Comparison of ENCODE assay signal across 1 cellular context in the genomic region with DNA sequence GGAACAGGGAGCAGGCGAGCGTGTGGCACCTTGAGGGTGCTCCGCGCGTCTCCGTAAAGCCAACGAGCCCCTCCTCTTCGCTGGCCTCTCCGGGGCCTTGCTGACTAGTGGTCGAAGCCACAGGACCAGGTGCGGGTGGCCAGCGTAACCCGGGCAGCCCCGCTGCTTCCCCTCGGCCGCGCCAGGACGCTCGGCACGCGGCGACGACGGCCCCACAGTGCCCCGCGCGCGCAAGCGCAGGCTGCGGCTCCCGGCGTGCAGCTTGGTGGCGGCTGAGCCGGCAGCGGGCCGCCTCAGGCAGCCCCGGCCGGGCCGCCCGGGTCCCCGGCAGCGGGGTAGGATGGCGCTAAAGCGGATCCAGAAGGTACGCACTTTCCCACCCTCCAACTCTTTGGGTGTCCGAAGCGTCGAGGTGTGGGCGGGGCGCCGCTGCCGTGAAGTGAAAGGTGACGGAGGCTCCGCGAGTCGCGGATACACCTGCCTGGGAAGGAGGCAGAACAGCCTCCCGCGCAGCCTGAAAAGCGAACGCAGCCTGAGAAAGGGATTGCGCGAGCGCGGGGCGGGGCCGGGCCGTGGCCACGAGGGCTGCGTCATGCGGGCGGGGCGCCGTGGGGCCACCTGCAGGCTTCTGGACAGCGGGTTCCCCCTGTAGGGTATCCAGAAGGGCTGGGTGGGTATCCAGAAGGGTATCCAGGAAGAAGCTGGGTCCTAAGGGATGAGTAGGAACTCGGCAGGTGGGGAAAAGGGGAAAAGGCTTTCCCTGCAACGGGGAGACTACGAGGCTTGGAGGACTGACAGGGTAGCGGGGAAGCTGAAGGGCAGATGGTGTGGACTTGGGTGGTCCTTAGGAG.
TF ChIP-seq lines count a peak whose summit lies in the region.

A gene (plus strand): TSS at position 244 of the 851 bp plus-strand sequence. CDS start 97 bp downstream, at position 341.

TF ChIP-seq in K562, 482 proteins besides CTCF, POLR2A, EP300 and RAD21 (continued from another document and continues in another):
- TF ChIP-seq ZNF551 (CRISPR knock-in tag; IDR thresholded peaks at IDR 0.05) (no peak), MYBL2 (IDR thresholded peaks at IDR 0.05; ENCODE audit: low read depth) (no peak), MYBL2 (CRISPR knock-in tag; IDR thresholded peaks at IDR 0.05; ENCODE audit: borderline replicate concordance) (no peak), JUNB (CRISPR knock-in tag; conservative IDR thresholded peaks at IDR 0.05) (no peak), ZC3H8 (IDR thresholded peaks at IDR 0.05) (no peak), ZNF140 (CRISPR knock-in tag; IDR thresholded peaks at IDR 0.05) (no peak), NR1H2 (CRISPR knock-in tag; IDR thresholded peaks at IDR 0.05) (peak; percentile 73; the same call in 1 of the 2 replicates), TAF7 (tag; IDR thresholded peaks at IDR 0.05) (no peak), CXXC5 (CRISPR knock-in tag; IDR thresholded peaks at IDR 0.05) (peak; percentile 96), NR2C2 (CRISPR knock-in tag; IDR thresholded peaks at IDR 0.05) (peak; percentile 63; the same call in 1 of the 2 replicates), NR2C2 (tag; IDR thresholded peaks at IDR 0.05) (peak; percentile 68), HDAC1 (IDR thresholded peaks at IDR 0.05) (peak in 1 of 2 experiments; percentile 70; a peak in 2 of 4 replicates), SNIP1 (IDR thresholded peaks at IDR 0.05; ENCODE audit: low read depth) (no peak), SRSF1 (IDR thresholded peaks at IDR 0.05; ENCODE audit: low read depth, low read length) (no peak), CC2D1A (IDR thresholded peaks at IDR 0.05) (no peak), HNRNPK (IDR thresholded peaks at IDR 0.05; ENCODE audit: low read depth, low read length, poor library complexity, severe bottlenecking) (no peak), MYNN (IDR thresholded peaks at IDR 0.05) (no peak), MYNN (CRISPR knock-in tag; IDR thresholded peaks at IDR 0.05) (no peak), FOXJ3 (CRISPR knock-in tag; IDR thresholded peaks at IDR 0.05) (no peak), JUN (IDR thresholded peaks at IDR 0.05; ENCODE audit: borderline replicate concordance, low read depth, low read length) (peak; percentile 65; the same call in 1 of the 2 replicates), JUN (CRISPR knock-in tag; IDR thresholded peaks at IDR 0.05; ENCODE audit: borderline replicate concordance) (no peak), ZNF764 (CRISPR knock-in tag; IDR thresholded peaks at IDR 0.05; ENCODE audit: low read depth) (no peak), HMG20B (CRISPR knock-in tag; IDR thresholded peaks at IDR 0.05) (no peak), KLF6 (CRISPR knock-in tag; IDR thresholded peaks at IDR 0.05; ENCODE audit: borderline replicate concordance) (no peak; the same call in 1 of the 2 replicates), ZNF324 (CRISPR knock-in tag; IDR thresholded peaks at IDR 0.05) (no peak), DIDO1 (tag; IDR thresholded peaks at IDR 0.05; ENCODE audit: low read depth) (no peak), NFRKB (IDR thresholded peaks at IDR 0.05; ENCODE audit: low read depth) (no peak), SMC3 (conservative IDR thresholded peaks at IDR 0.05; ENCODE audit: insufficient read depth, low read depth, low read length) (no peak), ZNF589 (CRISPR knock-in tag; IDR thresholded peaks at IDR 0.05; ENCODE audit: low read depth) (0 out of 2 replicates have a peak, but pooled peaks have one; percentile 71), CREM (IDR thresholded peaks at IDR 0.05; ENCODE audit: low read depth) (peak; percentile 84)
- TF ChIP-seq, protein P1, sequence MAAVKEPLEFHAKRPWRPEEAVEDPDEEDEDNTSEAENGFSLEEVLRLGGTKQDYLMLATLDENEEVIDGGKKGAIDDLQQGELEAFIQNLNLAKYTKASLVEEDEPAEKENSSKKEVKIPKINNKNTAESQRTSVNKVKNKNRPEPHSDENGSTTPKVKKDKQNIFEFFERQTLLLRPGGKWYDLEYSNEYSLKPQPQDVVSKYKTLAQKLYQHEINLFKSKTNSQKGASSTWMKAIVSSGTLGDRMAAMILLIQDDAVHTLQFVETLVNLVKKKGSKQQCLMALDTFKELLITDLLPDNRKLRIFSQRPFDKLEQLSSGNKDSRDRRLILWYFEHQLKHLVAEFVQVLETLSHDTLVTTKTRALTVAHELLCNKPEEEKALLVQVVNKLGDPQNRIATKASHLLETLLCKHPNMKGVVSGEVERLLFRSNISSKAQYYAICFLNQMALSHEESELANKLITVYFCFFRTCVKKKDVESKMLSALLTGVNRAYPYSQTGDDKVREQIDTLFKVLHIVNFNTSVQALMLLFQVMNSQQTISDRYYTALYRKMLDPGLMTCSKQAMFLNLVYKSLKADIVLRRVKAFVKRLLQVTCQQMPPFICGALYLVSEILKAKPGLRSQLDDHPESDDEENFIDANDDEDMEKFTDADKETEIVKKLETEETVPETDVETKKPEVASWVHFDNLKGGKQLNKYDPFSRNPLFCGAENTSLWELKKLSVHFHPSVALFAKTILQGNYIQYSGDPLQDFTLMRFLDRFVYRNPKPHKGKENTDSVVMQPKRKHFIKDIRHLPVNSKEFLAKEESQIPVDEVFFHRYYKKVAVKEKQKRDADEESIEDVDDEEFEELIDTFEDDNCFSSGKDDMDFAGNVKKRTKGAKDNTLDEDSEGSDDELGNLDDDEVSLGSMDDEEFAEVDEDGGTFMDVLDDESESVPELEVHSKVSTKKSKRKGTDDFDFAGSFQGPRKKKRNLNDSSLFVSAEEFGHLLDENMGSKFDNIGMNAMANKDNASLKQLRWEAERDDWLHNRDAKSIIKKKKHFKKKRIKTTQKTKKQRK (IDR thresholded peaks at IDR 0.05; ENCODE audit: borderline replicate concordance, low read depth, low read length): no peak
- TF ChIP-seq, protein P2, sequence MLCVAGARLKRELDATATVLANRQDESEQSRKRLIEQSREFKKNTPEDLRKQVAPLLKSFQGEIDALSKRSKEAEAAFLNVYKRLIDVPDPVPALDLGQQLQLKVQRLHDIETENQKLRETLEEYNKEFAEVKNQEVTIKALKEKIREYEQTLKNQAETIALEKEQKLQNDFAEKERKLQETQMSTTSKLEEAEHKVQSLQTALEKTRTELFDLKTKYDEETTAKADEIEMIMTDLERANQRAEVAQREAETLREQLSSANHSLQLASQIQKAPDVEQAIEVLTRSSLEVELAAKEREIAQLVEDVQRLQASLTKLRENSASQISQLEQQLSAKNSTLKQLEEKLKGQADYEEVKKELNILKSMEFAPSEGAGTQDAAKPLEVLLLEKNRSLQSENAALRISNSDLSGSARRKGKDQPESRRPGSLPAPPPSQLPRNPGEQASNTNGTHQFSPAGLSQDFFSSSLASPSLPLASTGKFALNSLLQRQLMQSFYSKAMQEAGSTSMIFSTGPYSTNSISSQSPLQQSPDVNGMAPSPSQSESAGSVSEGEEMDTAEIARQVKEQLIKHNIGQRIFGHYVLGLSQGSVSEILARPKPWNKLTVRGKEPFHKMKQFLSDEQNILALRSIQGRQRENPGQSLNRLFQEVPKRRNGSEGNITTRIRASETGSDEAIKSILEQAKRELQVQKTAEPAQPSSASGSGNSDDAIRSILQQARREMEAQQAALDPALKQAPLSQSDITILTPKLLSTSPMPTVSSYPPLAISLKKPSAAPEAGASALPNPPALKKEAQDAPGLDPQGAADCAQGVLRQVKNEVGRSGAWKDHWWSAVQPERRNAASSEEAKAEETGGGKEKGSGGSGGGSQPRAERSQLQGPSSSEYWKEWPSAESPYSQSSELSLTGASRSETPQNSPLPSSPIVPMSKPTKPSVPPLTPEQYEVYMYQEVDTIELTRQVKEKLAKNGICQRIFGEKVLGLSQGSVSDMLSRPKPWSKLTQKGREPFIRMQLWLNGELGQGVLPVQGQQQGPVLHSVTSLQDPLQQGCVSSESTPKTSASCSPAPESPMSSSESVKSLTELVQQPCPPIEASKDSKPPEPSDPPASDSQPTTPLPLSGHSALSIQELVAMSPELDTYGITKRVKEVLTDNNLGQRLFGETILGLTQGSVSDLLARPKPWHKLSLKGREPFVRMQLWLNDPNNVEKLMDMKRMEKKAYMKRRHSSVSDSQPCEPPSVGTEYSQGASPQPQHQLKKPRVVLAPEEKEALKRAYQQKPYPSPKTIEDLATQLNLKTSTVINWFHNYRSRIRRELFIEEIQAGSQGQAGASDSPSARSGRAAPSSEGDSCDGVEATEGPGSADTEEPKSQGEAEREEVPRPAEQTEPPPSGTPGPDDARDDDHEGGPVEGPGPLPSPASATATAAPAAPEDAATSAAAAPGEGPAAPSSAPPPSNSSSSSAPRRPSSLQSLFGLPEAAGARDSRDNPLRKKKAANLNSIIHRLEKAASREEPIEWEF (CRISPR knock-in tag; IDR thresholded peaks at IDR 0.05): 0 out of 2 replicates have a peak, but pooled peaks have one; percentile 67
- TF ChIP-seq, protein P3, sequence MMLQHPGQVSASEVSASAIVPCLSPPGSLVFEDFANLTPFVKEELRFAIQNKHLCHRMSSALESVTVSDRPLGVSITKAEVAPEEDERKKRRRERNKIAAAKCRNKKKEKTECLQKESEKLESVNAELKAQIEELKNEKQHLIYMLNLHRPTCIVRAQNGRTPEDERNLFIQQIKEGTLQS (IDR thresholded peaks at IDR 0.05): peak; percentile 62
- TF ChIP-seq, protein P3 (CRISPR knock-in tag; conservative IDR thresholded peaks at IDR 0.05): no peak; the same call in 1 of the 2 replicates
- TF ChIP-seq, protein P4, sequence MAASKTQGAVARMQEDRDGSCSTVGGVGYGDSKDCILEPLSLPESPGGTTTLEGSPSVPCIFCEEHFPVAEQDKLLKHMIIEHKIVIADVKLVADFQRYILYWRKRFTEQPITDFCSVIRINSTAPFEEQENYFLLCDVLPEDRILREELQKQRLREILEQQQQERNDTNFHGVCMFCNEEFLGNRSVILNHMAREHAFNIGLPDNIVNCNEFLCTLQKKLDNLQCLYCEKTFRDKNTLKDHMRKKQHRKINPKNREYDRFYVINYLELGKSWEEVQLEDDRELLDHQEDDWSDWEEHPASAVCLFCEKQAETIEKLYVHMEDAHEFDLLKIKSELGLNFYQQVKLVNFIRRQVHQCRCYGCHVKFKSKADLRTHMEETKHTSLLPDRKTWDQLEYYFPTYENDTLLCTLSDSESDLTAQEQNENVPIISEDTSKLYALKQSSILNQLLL (CRISPR knock-in tag; IDR thresholded peaks at IDR 0.05; ENCODE audit: borderline replicate concordance): no peak
- TF ChIP-seq, protein P5, sequence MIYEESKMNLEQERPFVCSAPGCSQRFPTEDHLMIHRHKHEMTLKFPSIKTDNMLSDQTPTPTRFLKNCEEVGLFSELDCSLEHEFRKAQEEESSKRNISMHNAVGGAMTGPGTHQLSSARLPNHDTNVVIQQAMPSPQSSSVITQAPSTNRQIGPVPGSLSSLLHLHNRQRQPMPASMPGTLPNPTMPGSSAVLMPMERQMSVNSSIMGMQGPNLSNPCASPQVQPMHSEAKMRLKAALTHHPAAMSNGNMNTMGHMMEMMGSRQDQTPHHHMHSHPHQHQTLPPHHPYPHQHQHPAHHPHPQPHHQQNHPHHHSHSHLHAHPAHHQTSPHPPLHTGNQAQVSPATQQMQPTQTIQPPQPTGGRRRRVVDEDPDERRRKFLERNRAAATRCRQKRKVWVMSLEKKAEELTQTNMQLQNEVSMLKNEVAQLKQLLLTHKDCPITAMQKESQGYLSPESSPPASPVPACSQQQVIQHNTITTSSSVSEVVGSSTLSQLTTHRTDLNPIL (CRISPR knock-in tag; IDR thresholded peaks at IDR 0.05): no peak
- TF ChIP-seq, protein P6, sequence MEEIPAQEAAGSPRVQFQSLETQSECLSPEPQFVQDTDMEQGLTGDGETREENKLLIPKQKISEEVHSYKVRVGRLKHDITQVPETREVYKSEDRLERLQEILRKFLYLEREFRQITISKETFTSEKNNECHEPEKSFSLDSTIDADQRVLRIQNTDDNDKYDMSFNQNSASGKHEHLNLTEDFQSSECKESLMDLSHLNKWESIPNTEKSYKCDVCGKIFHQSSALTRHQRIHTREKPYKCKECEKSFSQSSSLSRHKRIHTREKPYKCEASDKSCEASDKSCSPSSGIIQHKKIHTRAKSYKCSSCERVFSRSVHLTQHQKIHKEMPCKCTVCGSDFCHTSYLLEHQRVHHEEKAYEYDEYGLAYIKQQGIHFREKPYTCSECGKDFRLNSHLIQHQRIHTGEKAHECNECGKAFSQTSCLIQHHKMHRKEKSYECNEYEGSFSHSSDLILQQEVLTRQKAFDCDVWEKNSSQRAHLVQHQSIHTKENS (CRISPR knock-in tag; IDR thresholded peaks at IDR 0.05): no peak
- TF ChIP-seq, protein P7, sequence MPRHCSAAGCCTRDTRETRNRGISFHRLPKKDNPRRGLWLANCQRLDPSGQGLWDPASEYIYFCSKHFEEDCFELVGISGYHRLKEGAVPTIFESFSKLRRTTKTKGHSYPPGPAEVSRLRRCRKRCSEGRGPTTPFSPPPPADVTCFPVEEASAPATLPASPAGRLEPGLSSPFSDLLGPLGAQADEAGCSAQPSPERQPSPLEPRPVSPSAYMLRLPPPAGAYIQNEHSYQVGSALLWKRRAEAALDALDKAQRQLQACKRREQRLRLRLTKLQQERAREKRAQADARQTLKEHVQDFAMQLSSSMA (CRISPR knock-in tag; IDR thresholded peaks at IDR 0.05): no peak
- TF ChIP-seq, protein P8, sequence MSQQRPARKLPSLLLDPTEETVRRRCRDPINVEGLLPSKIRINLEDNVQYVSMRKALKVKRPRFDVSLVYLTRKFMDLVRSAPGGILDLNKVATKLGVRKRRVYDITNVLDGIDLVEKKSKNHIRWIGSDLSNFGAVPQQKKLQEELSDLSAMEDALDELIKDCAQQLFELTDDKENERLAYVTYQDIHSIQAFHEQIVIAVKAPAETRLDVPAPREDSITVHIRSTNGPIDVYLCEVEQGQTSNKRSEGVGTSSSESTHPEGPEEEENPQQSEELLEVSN (IDR thresholded peaks at IDR 0.05; ENCODE audit: borderline replicate concordance in 1 of 2, extremely low read depth in 1 of 2, insufficient read depth in 1 of 2, insufficient read length in 1 of 2, low read depth in 1 of 2, low read length in 1 of 2, poor library complexity in 1 of 2, severe bottlenecking in 1 of 2): peak; percentile 92 to 95
- TF ChIP-seq, protein P9, sequence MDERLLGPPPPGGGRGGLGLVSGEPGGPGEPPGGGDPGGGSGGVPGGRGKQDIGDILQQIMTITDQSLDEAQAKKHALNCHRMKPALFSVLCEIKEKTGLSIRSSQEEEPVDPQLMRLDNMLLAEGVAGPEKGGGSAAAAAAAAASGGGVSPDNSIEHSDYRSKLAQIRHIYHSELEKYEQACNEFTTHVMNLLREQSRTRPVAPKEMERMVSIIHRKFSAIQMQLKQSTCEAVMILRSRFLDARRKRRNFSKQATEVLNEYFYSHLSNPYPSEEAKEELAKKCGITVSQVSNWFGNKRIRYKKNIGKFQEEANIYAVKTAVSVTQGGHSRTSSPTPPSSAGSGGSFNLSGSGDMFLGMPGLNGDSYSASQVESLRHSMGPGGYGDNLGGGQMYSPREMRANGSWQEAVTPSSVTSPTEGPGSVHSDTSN (CRISPR knock-in tag; IDR thresholded peaks at IDR 0.05; ENCODE audit: low read depth): no peak
- TF ChIP-seq, protein P9 (tag; conservative IDR thresholded peaks at IDR 0.05; ENCODE audit: low read depth): no peak
